8 cellular contexts compared by ENCODE assay signal in genomic region chr13:48769107-48769704, GRCh38.
DNase-seq lines count a peak whose midpoint lies in the region; ATAC-seq and TF ChIP-seq lines count a peak whose summit lies in the region.

No MANE protein-coding gene starts in this region.

- no peak overlapping the region for H3K27ac Mint-ChIP-seq in activated T-helper 1 cell treated with anti-CD3 and anti-CD28 coated beads, Interleukin-12 subunit alpha, Interleukin-12 subunit beta, Interleukin-2, Interleukin-4 antibody, amounts not matched to agents 30 ng/mL and 10 ng/mL and 1 ng/mL, durations not matched to agents 14 hours and 24 hours and 36 hours
- no peak overlapping the region for H3K27ac Mint-ChIP-seq in osteocyte (ENCODE audit: unreplicated experiment)
- peak overlapping the region; percentile 25 for H3K27ac Mint-ChIP-seq in type B pancreatic cell

- H3K4me3 Mint-ChIP-seq in activated T-helper 1 cell treated with anti-CD3 and anti-CD28 coated beads, Interleukin-12 subunit alpha, Interleukin-12 subunit beta, Interleukin-2, Interleukin-4 antibody, amounts not matched to agents 30 ng/mL and 10 ng/mL and 1 ng/mL, durations not matched to agents 14 hours and 24 hours and 36 hours: no peak overlapping the region
- H3K4me3 Mint-ChIP-seq in osteocyte (ENCODE audit: unreplicated experiment) (no peak overlapping the region), type B pancreatic cell (no peak overlapping the region)

- H3K27me3 Mint-ChIP-seq in activated T-helper 1 cell treated with anti-CD3 and anti-CD28 coated beads, Interleukin-12 subunit alpha, Interleukin-12 subunit beta, Interleukin-2, Interleukin-4 antibody, amounts not matched to agents 30 ng/mL and 10 ng/mL and 1 ng/mL, durations not matched to agents 14 hours and 24 hours and 36 hours (ENCODE audit: insufficient read depth): peaks cover 34% of the 10 kb centered on the region
- H3K27me3 Mint-ChIP-seq in osteocyte (ENCODE audit: unreplicated experiment) (peaks cover 14% of the 10 kb centered on the region), type B pancreatic cell (no peaks in the 10 kb centered on the region)

- TF ChIP-seq CTCF in LNCAP (IDR thresholded peaks at IDR 0.05): peak; percentile 92
- TF ChIP-seq CTCF in fibroblast of villous mesenchyme (IDR thresholded peaks at IDR 0.05; ENCODE audit: insufficient read depth, low read depth, low read length): peak; percentile 100
- peak; percentile 100 for TF ChIP-seq CTCF in osteocyte (IDR thresholded peaks at IDR 0.05)
- TF ChIP-seq CTCF in type B pancreatic cell (conservative IDR thresholded peaks at IDR 0.05): peak; percentile 99

- peaks cover 19% of the 10 kb centered on the region for H3K4me1 Mint-ChIP-seq in activated T-helper 1 cell treated with anti-CD3 and anti-CD28 coated beads, Interleukin-12 subunit alpha, Interleukin-12 subunit beta, Interleukin-2, Interleukin-4 antibody, amounts not matched to agents 30 ng/mL and 10 ng/mL and 1 ng/mL, durations not matched to agents 14 hours and 24 hours and 36 hours (ENCODE audit: low read depth)
- H3K4me1 Mint-ChIP-seq in osteocyte (ENCODE audit: unreplicated experiment) (peaks cover 7% of the 10 kb centered on the region), type B pancreatic cell (ENCODE audit: unreplicated experiment) (peaks cover 13% of the 10 kb centered on the region)

- intact Hi-C loops in activated T-helper 1 cell treated with anti-CD3 and anti-CD28 coated beads, Interleukin-12 subunit alpha, Interleukin-12 subunit beta, Interleukin-2, Interleukin-4 antibody, amounts not matched to agents 30 ng/mL and 10 ng/mL and 1 ng/mL, durations not matched to agents 14 hours and 24 hours and 36 hours (cut with micrococcal nuclease): loop anchor here (1.0 to 10.0 kb wide), 11 partner anchors 20 to 1876 kb away; partner anchors contain the start of gene CYSLTR2

- peak; percentile 88 for ATAC-seq in GM21825 (IDR thresholded peaks at IDR 0.05; ENCODE audit: unreplicated experiment)

- no peak overlapping the region for H3K4me3 ChIP-seq in fibroblast of villous mesenchyme (ENCODE audit: low read depth, low read length)

- DNase-seq in ELR (ENCODE audit: low read depth) (peak; percentile 90), RPMI8226 (peak; percentile 85), fibroblast of villous mesenchyme (ENCODE audit: low read depth) (peak; percentile 93), osteocyte (ENCODE audit: extremely low spot score, unreplicated experiment) (peak; percentile 91), type B pancreatic cell (ENCODE audit: extremely low spot score, unreplicated experiment) (peak; percentile 81)
- DNase-seq in activated T-helper 1 cell treated with anti-CD3 and anti-CD28 coated beads, Interleukin-12 subunit alpha, Interleukin-12 subunit beta, Interleukin-2, Interleukin-4 antibody, amounts not matched to agents 30 ng/mL and 10 ng/mL and 1 ng/mL, durations not matched to agents 14 hours and 24 hours and 36 hours (ENCODE audit: low spot score): peak; percentile 76

- peaks cover 19% of the 10 kb centered on the region for H3K9me3 Mint-ChIP-seq in activated T-helper 1 cell treated with anti-CD3 and anti-CD28 coated beads, Interleukin-12 subunit alpha, Interleukin-12 subunit beta, Interleukin-2, Interleukin-4 antibody, amounts not matched to agents 30 ng/mL and 10 ng/mL and 1 ng/mL, durations not matched to agents 14 hours and 24 hours and 36 hours
- H3K9me3 Mint-ChIP-seq in osteocyte (ENCODE audit: unreplicated experiment) (peaks cover 14% of the 10 kb centered on the region), type B pancreatic cell (peaks cover 15% of the 10 kb centered on the region)

- no peaks in the 10 kb centered on the region for H3K36me3 Mint-ChIP-seq in activated T-helper 1 cell treated with anti-CD3 and anti-CD28 coated beads, Interleukin-12 subunit alpha, Interleukin-12 subunit beta, Interleukin-2, Interleukin-4 antibody, amounts not matched to agents 30 ng/mL and 10 ng/mL and 1 ng/mL, durations not matched to agents 14 hours and 24 hours and 36 hours (ENCODE audit: low read depth)
- H3K36me3 Mint-ChIP-seq in osteocyte (ENCODE audit: unreplicated experiment) (no peaks in the 10 kb centered on the region), type B pancreatic cell (no peaks in the 10 kb centered on the region)
